16 cellular contexts compared by ENCODE assay signal in genomic region chr11:70778828-70779365, GRCh38.
"Had no signal": no experiment of that assay in that cellular context is flagged by ENCODE, and none has a peak within 500 bp of the region (broad histone marks: within the 10 kb centered on the region; RNA-seq: fewer than 3 reads in every experiment).

No MANE protein-coding gene starts in this region.

- ATAC-seq: body of pancreas; foreskin keratinocyte; stimulated activated memory B cell treated with anti-CD40 and anti-IgM and Interleukin-4, amounts not matched to agents 10 μg/mL and 1 μg/mL and 100 μg/mL, for 72 hours; WTC11 had no signal

- H3K4me1 Mint-ChIP-seq: activated CD4-positive, alpha-beta T cell treated with anti-CD3 and anti-CD28 coated beads, Interleukin-2, amount 10 ng/mL, durations not matched to agents 24 days and 14 days; immature natural killer cell; stimulated activated memory B cell treated with anti-CD40 and anti-IgM and Interleukin-4, amounts not matched to agents 10 μg/mL and 1 μg/mL and 100 μg/mL, for 72 hours; WTC11 had no signal

- H3K36me3 Mint-ChIP-seq: activated naive CD8-positive, alpha-beta T cell; immature natural killer cell; natural killer cell treated with Interleukin-12 subunit alpha and Interleukin-12 subunit beta and Interleukin-15 and Interleukin-18, amount 100 ng/mL, for 72 hours; stimulated activated memory B cell treated with anti-CD40 and anti-IgM and Interleukin-4, amounts not matched to agents 10 μg/mL and 1 μg/mL and 100 μg/mL, for 72 hours had no signal

- H3K27ac Mint-ChIP-seq: activated CD4-positive, alpha-beta T cell treated with anti-CD3 and anti-CD28 coated beads, Interleukin-2, amount 10 ng/mL, durations not matched to agents 24 days and 14 days; activated naive CD8-positive, alpha-beta T cell; immature natural killer cell; natural killer cell treated with Interleukin-12 subunit alpha and Interleukin-12 subunit beta and Interleukin-15 and Interleukin-18, amount 100 ng/mL, for 72 hours; stimulated activated memory B cell treated with anti-CD40 and anti-IgM and Interleukin-4, amounts not matched to agents 10 μg/mL and 1 μg/mL and 100 μg/mL, for 72 hours; WTC11 had no signal

- H3K4me3 ChIP-seq: body of pancreas had no signal

- H3K27me3 ChIP-seq: body of pancreas, foreskin keratinocyte had no signal

- H3K27ac ChIP-seq: body of pancreas, foreskin keratinocyte had no signal

- H3K9me3 Mint-ChIP-seq: immature natural killer cell; natural killer cell treated with Interleukin-12 subunit alpha and Interleukin-12 subunit beta and Interleukin-15 and Interleukin-18, amount 100 ng/mL, for 72 hours had no signal

- H3K4me3 Mint-ChIP-seq: activated CD4-positive, alpha-beta T cell treated with anti-CD3 and anti-CD28 coated beads, Interleukin-2, amount 10 ng/mL, durations not matched to agents 24 days and 14 days; activated naive CD8-positive, alpha-beta T cell; immature natural killer cell; natural killer cell treated with Interleukin-12 subunit alpha and Interleukin-12 subunit beta and Interleukin-15 and Interleukin-18, amount 100 ng/mL, for 72 hours; stimulated activated memory B cell treated with anti-CD40 and anti-IgM and Interleukin-4, amounts not matched to agents 10 μg/mL and 1 μg/mL and 100 μg/mL, for 72 hours; WTC11 had no signal

- H3K4me1 ChIP-seq: body of pancreas, foreskin keratinocyte had no signal

- DNase-seq: activated CD4-positive, alpha-beta T cell treated with anti-CD3 and anti-CD28 coated beads, Interleukin-2, amount 10 ng/mL, durations not matched to agents 24 days and 14 days; activated gamma-delta T cell treated with Interleukin-2 at 50 U/mL for 16 hours; amniotic stem cell; body of pancreas; central memory CD4-positive, alpha-beta T cell; cortex of kidney; effector CD8-positive, alpha-beta T cell; foreskin keratinocyte; head of caudate nucleus; immature natural killer cell; mesendoderm; T-helper 2 cell had no signal

- H3K27me3 Mint-ChIP-seq: activated CD4-positive, alpha-beta T cell treated with anti-CD3 and anti-CD28 coated beads, Interleukin-2, amount 10 ng/mL, durations not matched to agents 24 days and 14 days; activated naive CD8-positive, alpha-beta T cell; stimulated activated memory B cell treated with anti-CD40 and anti-IgM and Interleukin-4, amounts not matched to agents 10 μg/mL and 1 μg/mL and 100 μg/mL, for 72 hours had no signal
